ENCODE assay signal across 9 cellular contexts in genomic region chr3:100207886-100208285, GRCh38.
"Had no signal": no experiment of that assay in that cellular context is flagged by ENCODE, and none has a peak within 500 bp of the region (broad histone marks: within the 10 kb centered on the region; RNA-seq: fewer than 3 reads in every experiment).

No MANE protein-coding gene starts in this region.

- H3K27ac ChIP-seq: GM23248 had no signal

- DNase-seq: GM23248, GOT3, H7, HFFc6, KBM-7 had no signal

- FAIRE-seq: HTR-8/SVneo had no signal

- H3K9me3 ChIP-seq: HAP-1 had no signal

- H3K9ac ChIP-seq: GM23248 had no signal

- H2AFZ ChIP-seq: GM23248 had no signal

- ATAC-seq: HCT116 had no signal

- H3K4me3 ChIP-seq: GM23248, HAP-1 had no signal

- H3K27ac Mint-ChIP-seq: IgD-negative memory B cell had no signal

- H3K36me3 ChIP-seq: HAP-1 had no signal

- H3K9me3 Mint-ChIP-seq: HFFc6, IgD-negative memory B cell had no signal

- H3K4me3 Mint-ChIP-seq: HFFc6, IgD-negative memory B cell had no signal

- H3K27me3 Mint-ChIP-seq: IgD-negative memory B cell had no signal
